In the genomic region with DNA sequence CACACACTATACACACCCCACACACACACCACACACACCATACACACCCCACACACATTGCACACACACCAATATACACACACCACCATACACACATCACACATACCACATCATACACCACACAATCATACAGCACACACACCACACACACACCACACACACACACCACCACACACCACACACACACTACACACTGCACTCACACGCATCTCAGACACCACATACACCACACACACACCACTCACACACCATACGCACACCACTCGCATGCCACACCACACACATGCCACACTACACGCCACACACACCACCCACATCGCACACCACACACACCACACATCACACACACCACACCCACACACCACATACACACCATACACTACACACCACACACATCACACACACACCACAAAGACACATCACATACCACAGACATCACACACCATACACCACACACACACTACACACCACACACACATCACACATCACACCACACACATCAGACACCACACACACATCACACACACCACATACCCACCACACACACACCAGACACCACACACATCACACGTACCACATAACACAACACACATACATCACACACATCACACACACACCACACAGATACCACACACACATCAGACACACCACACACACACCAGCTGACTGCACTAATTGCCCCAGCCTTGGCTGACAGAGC, we compare ENCODE assay signal across 18 cellular contexts. TPM values are rescaled to one million over a fixed set of nuclear protein-coding genes. Genes with fewer than 3 reads are reported as not detected.
"Had no signal": no experiment of that assay in that cellular context is flagged by ENCODE, and none has a peak within 500 bp of the region (broad histone marks: within the 10 kb centered on the region; RNA-seq: fewer than 3 reads in every experiment).

No MANE protein-coding gene starts in this region.

- H3K9me3 ChIP-seq: breast epithelium, esophagus squamous epithelium, neutrophil, sigmoid colon, tibial nerve, vagina had no signal

- H3K9ac ChIP-seq: parathyroid adenoma had no signal

- DNase-seq: activated CD4-positive, alpha-beta T cell treated with anti-CD3 and anti-CD28 coated beads, Interleukin-2, amount 10 ng/mL, durations not matched to agents 24 days and 14 days; activated CD8-positive, alpha-beta memory T cell treated with anti-CD3 and anti-CD28 coated beads, Interleukin-2, amount 50 U/mL, for 4 hours; activated effector memory CD4-positive, alpha-beta T cell treated with Interleukin-2 at 50 U/mL for 16 hours; activated naive CD4-positive, alpha-beta T cell treated with anti-CD3 and anti-CD28 coated beads, Interleukin-2, amount 50 U/mL, for 16 hours; activated T-cell treated with anti-CD3 and anti-CD28 coated beads, Interleukin-2, amount 50 U/mL, for 48 hours; aorta; effector CD8-positive, alpha-beta T cell; esophagus squamous epithelium; left cardiac atrium; natural killer cell; sigmoid colon; stimulated activated CD8-positive, alpha-beta memory T cell treated with anti-CD3 and anti-CD28 coated beads, Interleukin-4, amount 100 ng/mL, for 48 hours; stimulated activated naive CD4-positive, alpha-beta T cell had no signal

- H3K4me3 ChIP-seq: breast epithelium, esophagus squamous epithelium, sigmoid colon, tibial nerve, vagina had no signal

- H3K36me3 ChIP-seq: breast epithelium, esophagus squamous epithelium, neutrophil, sigmoid colon, tibial nerve, vagina had no signal

- H3K27ac ChIP-seq: neutrophil, parathyroid adenoma, vagina had no signal

- H3K27me3 ChIP-seq: breast epithelium, esophagus squamous epithelium, neutrophil, sigmoid colon, tibial nerve, vagina had no signal

- H3K4me1 ChIP-seq: parathyroid adenoma had no signal

- H3K79me2 ChIP-seq: parathyroid adenoma had no signal

RNA-seq across cellular contexts. Expression of a gene that starts 54.6 kb away (rescaled TPM):
- polyA plus RNA-seq: aorta had no signal
